In the genomic region with DNA sequence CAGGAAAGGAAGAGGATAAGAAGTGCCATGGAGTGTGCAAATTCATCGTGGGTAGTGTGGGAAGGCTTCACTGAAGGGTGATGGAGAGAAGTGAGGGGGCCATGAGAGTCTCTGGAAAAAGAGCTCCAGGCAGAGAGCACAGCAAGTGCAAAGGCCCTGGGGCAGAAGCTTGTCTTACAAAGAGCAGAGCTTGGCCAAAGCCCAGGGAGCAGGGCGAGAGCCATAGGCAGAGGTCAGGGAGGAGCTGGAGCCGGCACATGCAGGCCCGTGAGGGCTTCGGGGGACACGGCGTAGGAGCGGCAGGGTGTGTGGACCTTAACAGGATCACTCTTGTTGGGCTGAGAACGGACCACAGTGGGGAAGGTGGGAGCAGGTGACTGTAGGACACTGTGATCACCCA, we compare ENCODE assay signal across 17 cellular contexts.
DNase-seq lines count a peak whose midpoint lies in the region; ATAC-seq and TF ChIP-seq lines count a peak whose summit lies in the region.
"Had no signal": no experiment of that assay in that cellular context is flagged by ENCODE, and none has a peak within 500 bp of the region (broad histone marks: within the 10 kb centered on the region; RNA-seq: fewer than 3 reads in every experiment).

No MANE protein-coding gene starts in this region.

- H3K27me3 Mint-ChIP-seq in activated CD8-positive, alpha-beta memory T cell treated with anti-CD3 and anti-CD28 coated beads, Interleukin-2, amount 10 ng/mL, durations not matched to agents 7 days and 5 days: no peaks in the 10 kb centered on the region
- H3K27me3 Mint-ChIP-seq in CD4-positive, CD25-positive, alpha-beta regulatory T cell: no peaks in the 10 kb centered on the region
- peaks cover 17% of the 10 kb centered on the region for H3K27me3 Mint-ChIP-seq in endodermal cell (ENCODE audit: insufficient read depth)
- H3K27me3 Mint-ChIP-seq: CD4-positive, alpha-beta T cell had no signal

- no peak overlapping the region for H3K4me3 Mint-ChIP-seq in activated CD8-positive, alpha-beta memory T cell treated with anti-CD3 and anti-CD28 coated beads, Interleukin-2, amount 10 ng/mL, durations not matched to agents 7 days and 5 days
- H3K4me3 Mint-ChIP-seq in CD4-positive, CD25-positive, alpha-beta regulatory T cell: no peak overlapping the region
- no peak overlapping the region for H3K4me3 Mint-ChIP-seq in endodermal cell
- H3K4me3 Mint-ChIP-seq: CD4-positive, alpha-beta T cell; H9 had no signal

- peaks cover 14% of the 10 kb centered on the region for H3K4me1 Mint-ChIP-seq in activated CD8-positive, alpha-beta memory T cell treated with anti-CD3 and anti-CD28 coated beads, Interleukin-2, amount 10 ng/mL, durations not matched to agents 7 days and 5 days
- peaks cover 5 to 14% (median 12%) of the 10 kb centered on the region in 4 donors for H3K4me1 Mint-ChIP-seq in CD4-positive, CD25-positive, alpha-beta regulatory T cell
- H3K4me1 Mint-ChIP-seq in endodermal cell: no peaks in the 10 kb centered on the region
- H3K4me1 Mint-ChIP-seq: H9 had no signal

- H3K4me3 ChIP-seq in CD4-positive, CD25-positive, alpha-beta regulatory T cell (ENCODE audit: low read depth, low read length): no peak overlapping the region
- H3K4me3 ChIP-seq in endodermal cell (ENCODE audit: low read length): no peak overlapping the region
- H3K4me3 ChIP-seq: BLaER1 had no signal

- TF ChIP-seq CTCF in endodermal cell (conservative IDR thresholded peaks at IDR 0.05) (no peak), GM20000 (IDR thresholded peaks at IDR 0.05; ENCODE audit: extremely low read depth, missing control alignments) (no peak)

- no peaks in the 10 kb centered on the region for H3K4me1 ChIP-seq in CD4-positive, CD25-positive, alpha-beta regulatory T cell (ENCODE audit: control insufficient read depth, insufficient read depth, low read length, poor library complexity, severe bottlenecking)
- H3K4me1 ChIP-seq in endodermal cell (ENCODE audit: control insufficient read depth, insufficient read depth, low read length): no peaks in the 10 kb centered on the region

- H3K9ac ChIP-seq in endodermal cell (ENCODE audit: extremely low read depth, low read length, poor library complexity, severe bottlenecking): no peak overlapping the region
- H3K9ac ChIP-seq: BLaER1 had no signal

- peak; percentile 50 for DNase-seq in activated CD8-positive, alpha-beta memory T cell treated with anti-CD3 and anti-CD28 coated beads, Interleukin-2, amount 50 U/mL, for 48 hours
- no peak for DNase-seq in activated CD8-positive, alpha-beta memory T cell treated with anti-CD3 and anti-CD28 coated beads, Interleukin-2, amount 10 ng/mL, durations not matched to agents 7 days and 5 days
- DNase-seq in CD4-positive, CD25-positive, alpha-beta regulatory T cell: no peak
- DNase-seq in endodermal cell (peak; percentile 24), posterior vena cava (ENCODE audit: low spot score) (peak; percentile 74), GM20000 (ENCODE audit: low spot score) (no peak), NCI-H2081 (lab: John Stamatoyannopoulos, UW) (no peak)
- DNase-seq: 8988T; AML-193; CD4-positive, alpha-beta T cell; DMS79; EL; GOT3; H9 had no signal

- CTCF ChIA-PET in activated CD8-positive, alpha-beta memory T cell treated with anti-CD3 and anti-CD28 coated beads, Interleukin-2, amount 10 ng/mL, durations not matched to agents 7 days and 5 days (lab: Charles Lee): interaction anchor here (1.0 kb wide), 1 partner anchor 10 kb away, joined by 3 read pairs; no protein-coding TSS in a partner anchor

- no peaks in the 10 kb centered on the region for H3K9me3 Mint-ChIP-seq in activated CD8-positive, alpha-beta memory T cell treated with anti-CD3 and anti-CD28 coated beads, Interleukin-2, amount 10 ng/mL, durations not matched to agents 7 days and 5 days (ENCODE audit: low read depth)
- no peaks in the 10 kb centered on the region for H3K9me3 Mint-ChIP-seq in CD4-positive, CD25-positive, alpha-beta regulatory T cell
- H3K9me3 Mint-ChIP-seq in endodermal cell: no peaks in the 10 kb centered on the region
- H3K9me3 Mint-ChIP-seq: CD4-positive, alpha-beta T cell; H9 had no signal

- H3K27ac Mint-ChIP-seq in activated CD8-positive, alpha-beta memory T cell treated with anti-CD3 and anti-CD28 coated beads, Interleukin-2, amount 10 ng/mL, durations not matched to agents 7 days and 5 days: no peak overlapping the region
- peak overlapping the region; percentile 34 to 73 (median 41) for H3K27ac Mint-ChIP-seq in CD4-positive, CD25-positive, alpha-beta regulatory T cell
- no peak overlapping the region for H3K27ac Mint-ChIP-seq in endodermal cell
- H3K27ac Mint-ChIP-seq: CD4-positive, alpha-beta T cell; H9 had no signal

- WGBS in endodermal cell (ENCODE audit: insufficient coverage in 1 of 2, insufficient read length in 1 of 2), 2 experiments: 92 to 100% methylated on average over 6 to 9 of the region's 9 CpGs

- H3K36me3 Mint-ChIP-seq in activated CD8-positive, alpha-beta memory T cell treated with anti-CD3 and anti-CD28 coated beads, Interleukin-2, amount 10 ng/mL, durations not matched to agents 7 days and 5 days: peaks cover 4% of the 10 kb centered on the region
- peaks cover 50% of the 10 kb centered on the region for H3K36me3 Mint-ChIP-seq in CD4-positive, CD25-positive, alpha-beta regulatory T cell
- H3K36me3 Mint-ChIP-seq in endodermal cell (ENCODE audit: low read depth): no peaks in the 10 kb centered on the region

- intact Hi-C loops in posterior vena cava (cut with DNase I): no loop called here

- no peak overlapping the region for H3K27ac ChIP-seq in CD4-positive, CD25-positive, alpha-beta regulatory T cell (ENCODE audit: insufficient read depth, low read length, poor library complexity, severe bottlenecking)
- H3K27ac ChIP-seq in endodermal cell (ENCODE audit: low read depth, low read length): no peak overlapping the region
- H3K27ac ChIP-seq: BLaER1, HL-60 had no signal

- no peaks in the 10 kb centered on the region for H3K9me3 ChIP-seq in CD4-positive, CD25-positive, alpha-beta regulatory T cell (ENCODE audit: control insufficient read depth in 2 of 2, low read length in 2 of 2)
- H3K9me3 ChIP-seq in endodermal cell (ENCODE audit: control insufficient read depth, low read length): no peaks in the 10 kb centered on the region
- H3K9me3 ChIP-seq: BLaER1 had no signal

- ATAC-seq in activated CD8-positive, alpha-beta memory T cell treated with anti-CD3 and anti-CD28 coated beads, Interleukin-2, amount 10 ng/mL, durations not matched to agents 7 days and 5 days: no peak
- ATAC-seq in CD4-positive, CD25-positive, alpha-beta regulatory T cell (ENCODE audit: low read depth in 2 of 2): no peak
- no peak for ATAC-seq in HG02938 (IDR thresholded peaks at IDR 0.05; ENCODE audit: unreplicated experiment)

- H3K36me3 ChIP-seq in CD4-positive, CD25-positive, alpha-beta regulatory T cell (ENCODE audit: control insufficient read depth, insufficient read depth, low read length): peaks cover 2% of the 10 kb centered on the region
- no peaks in the 10 kb centered on the region for H3K36me3 ChIP-seq in endodermal cell (ENCODE audit: control insufficient read depth, insufficient read depth, low read length)
- H3K36me3 ChIP-seq: BLaER1 had no signal

- H3K27me3 ChIP-seq in CD4-positive, CD25-positive, alpha-beta regulatory T cell (ENCODE audit: control insufficient read depth, insufficient read depth, low read length): no peaks in the 10 kb centered on the region
- peaks cover 10% of the 10 kb centered on the region for H3K27me3 ChIP-seq in endodermal cell (ENCODE audit: control insufficient read depth, insufficient read depth, low read length, poor library complexity, severe bottlenecking)
- H3K27me3 ChIP-seq: BLaER1 had no signal

Comparison
In these comparisons a context has a peak if more than half of its experiments do, and no peak if none do; other contexts are left out.
1. DNase-seq: peak in activated CD8-positive, alpha-beta memory T cell treated with anti-CD3 and anti-CD28 coated beads, Interleukin-2, amount 50 U/mL, for 48 hours (single experiment), endodermal cell (single experiment) and posterior vena cava (single experiment); none in activated CD8-positive, alpha-beta memory T cell treated with anti-CD3 and anti-CD28 coated beads, Interleukin-2, amount 10 ng/mL, durations not matched to agents 7 days and 5 days (single experiment), CD4-positive, CD25-positive, alpha-beta regulatory T cell (0 of 3), GM20000 (single experiment) and NCI-H2081 (0 of 2).
2. H3K27ac Mint-ChIP-seq: peak in CD4-positive, CD25-positive, alpha-beta regulatory T cell (3 of 3); none in activated CD8-positive, alpha-beta memory T cell treated with anti-CD3 and anti-CD28 coated beads, Interleukin-2, amount 10 ng/mL, durations not matched to agents 7 days and 5 days (single experiment) and endodermal cell (single experiment).